ENCODE assay signal across 8 cellular contexts in genomic region chr3:99753268-99753975, GRCh38.
DNase-seq lines count a peak whose midpoint lies in the region; FAIRE-seq and TF ChIP-seq lines count a peak whose summit lies in the region.

No MANE protein-coding gene starts in this region.

- CTCF ChIA-PET in H1 (lab: Charles Lee; ENCODE audit: partially characterized antibody) = interaction anchor here (0.6 to 5.3 kb wide), 35 partner anchors 11 to 1169 kb away, joined by 3 to 40 read pairs (median 4); partner anchors contain the start of gene COL8A1

- H3K36me3 ChIP-seq in SK-N-MC (ENCODE audit: insufficient read depth, low read length) = no peaks in the 10 kb centered on the region
- no peaks in the 10 kb centered on the region for H3K36me3 ChIP-seq in H1 (ENCODE audit: control insufficient read depth in 2 of 4, insufficient read depth in 4 of 4, low read length in 3 of 4)
- H3K36me3 ChIP-seq in mesendoderm (ENCODE audit: control insufficient read depth, insufficient read depth, low read length) = no peaks in the 10 kb centered on the region

- no peak overlapping the region for H4K5ac ChIP-seq in H9 (ENCODE audit: insufficient read length, low read depth, low read length)
- H4K5ac ChIP-seq in H1 (ENCODE audit: insufficient read length, low read depth, low read length) = no peak overlapping the region
- H4K5ac ChIP-seq in mesendoderm (ENCODE audit: low read length) = no peak overlapping the region

- no peaks in the 10 kb centered on the region for H3K27me3 Mint-ChIP-seq in H9 (ENCODE audit: low read depth)

- no peak overlapping the region for H4K8ac ChIP-seq in H9 (replicated peaks; ENCODE audit: insufficient read length, low read depth, low read length)
- no peak overlapping the region for H4K8ac ChIP-seq in H1 (ENCODE audit: extremely low read depth, insufficient read depth, low read length)
- no peak overlapping the region for H4K8ac ChIP-seq in mesendoderm (ENCODE audit: low read depth, low read length)

- TF ChIP-seq POLR2A in H1 (IDR thresholded peaks at IDR 0.05; ENCODE audit: control extremely low read depth in 1 of 2, low read depth in 2 of 2, low read length in 2 of 2) = no peak

- H3K23ac ChIP-seq in H9 (ENCODE audit: insufficient read length, low read depth, low read length) (no peak overlapping the region), H1 (ENCODE audit: insufficient read length) (no peak overlapping the region), mesendoderm (ENCODE audit: low read length) (no peak overlapping the region)

- H3K4me3 ChIP-seq in LNCaP clone FGC (ENCODE audit: low read depth, low read length) (no peak overlapping the region), SK-N-MC (no peak overlapping the region), H1 (ENCODE audit: extremely low read depth in 1 of 4, insufficient read depth in 2 of 4, low read depth in 3 of 4, low read length in 4 of 4) (no peak overlapping the region), mesendoderm (ENCODE audit: low read length) (no peak overlapping the region)

- POLR2A ChIA-PET in H1 (lab: Charles Lee; ENCODE audit: partially characterized antibody) = no interaction called here

- peak; percentile 74 for FAIRE-seq in G401.6 (lab: Jason Lieb, UNC)
- FAIRE-seq in H1 (lab: Jason Lieb, UNC) = peak; percentile 86

- no peak overlapping the region for H3T11ph ChIP-seq in H9 (ENCODE audit: low read length)

- H3K18ac ChIP-seq in H9 (ENCODE audit: insufficient read length, low read depth, low read length) (no peak overlapping the region), H1 (ENCODE audit: extremely low read depth, low read length) (no peak overlapping the region), mesendoderm (ENCODE audit: low read length) (no peak overlapping the region)

- H3K4me1 ChIP-seq in H9 (ENCODE audit: insufficient read depth, low read length) (no peaks in the 10 kb centered on the region), H1 (replicated peaks in 1 of 4; ENCODE audit: control insufficient read depth in 3 of 4, insufficient read depth in 4 of 4, low read length in 3 of 4) (no peaks in the 10 kb centered on the region; a peak in 1 of 7 replicates), mesendoderm (ENCODE audit: control insufficient read depth, low read depth, low read length) (no peaks in the 10 kb centered on the region)

- no peaks in the 10 kb centered on the region for H3K79me1 ChIP-seq in H9 (ENCODE audit: insufficient read depth, low read depth, low read length, poor library complexity, severe bottlenecking)
- no peaks in the 10 kb centered on the region for H3K79me1 ChIP-seq in H1 (ENCODE audit: low read depth, low read length)
- no peaks in the 10 kb centered on the region for H3K79me1 ChIP-seq in mesendoderm (ENCODE audit: low read length)

- H3K4me2 ChIP-seq in H9 (ENCODE audit: insufficient read depth, insufficient read length, low read length) (no peak overlapping the region), H1 (ENCODE audit: insufficient read depth in 1 of 2, low read depth in 2 of 2, low read length in 2 of 2) (no peak overlapping the region), mesendoderm (ENCODE audit: low read length) (no peak overlapping the region)

- H3K79me2 ChIP-seq in H9 (ENCODE audit: insufficient read depth, low read length) = no peaks in the 10 kb centered on the region
- no peaks in the 10 kb centered on the region for H3K79me2 ChIP-seq in H1 (ENCODE audit: control insufficient read depth in 1 of 2, insufficient read depth in 2 of 2, low read length in 2 of 2)
- no peaks in the 10 kb centered on the region for H3K79me2 ChIP-seq in mesendoderm (ENCODE audit: control insufficient read depth, insufficient read depth, low read length)

- TF ChIP-seq RAD21 in H1 (IDR thresholded peaks at IDR 0.05 in 1 of 2, conservative IDR thresholded peaks at IDR 0.05 in 1 of 2; ENCODE audit: low read depth in 2 of 2, low read length in 2 of 2) = peak; percentile 93 to 96

- no peak overlapping the region for H2BK15ac ChIP-seq in H9 (ENCODE audit: low read depth, low read length)
- H2BK15ac ChIP-seq in H1 (ENCODE audit: low read length) = no peak overlapping the region
- no peak overlapping the region for H2BK15ac ChIP-seq in mesendoderm (replicated peaks; ENCODE audit: low read depth)

- H3K4ac ChIP-seq in H9 (ENCODE audit: low read depth, low read length) (no peak overlapping the region), H1 (replicated peaks; ENCODE audit: insufficient read length, low read depth, low read length) (no peak overlapping the region), mesendoderm (ENCODE audit: low read depth, low read length) (no peak overlapping the region)

- no peak overlapping the region for H3K56ac ChIP-seq in H9 (ENCODE audit: insufficient read length, low read depth, low read length)
- H3K56ac ChIP-seq in H1 (replicated peaks; ENCODE audit: insufficient read length, low read depth, low read length) = no peak overlapping the region
- no peak overlapping the region for H3K56ac ChIP-seq in mesendoderm (ENCODE audit: low read length)

- H3K4me3 Mint-ChIP-seq in H9 = no peak overlapping the region

- H3K23me2 ChIP-seq in H9 (ENCODE audit: insufficient read length, low read depth, low read length, poor library complexity, severe bottlenecking) = no peaks in the 10 kb centered on the region
- no peaks in the 10 kb centered on the region; the same call in 1 of the 2 replicates for H3K23me2 ChIP-seq in H1 (ENCODE audit: low read depth, low read length)

- H3K27ac ChIP-seq in H9 (ENCODE audit: insufficient read length, low read depth, low read length) (no peak overlapping the region), SK-N-MC (no peak overlapping the region), H1 (ENCODE audit: low read depth, low read length) (no peak overlapping the region), mesendoderm (ENCODE audit: low read depth, low read length) (no peak overlapping the region)

- H2BK120ac ChIP-seq in H9 (ENCODE audit: low read depth, low read length, poor library complexity, severe bottlenecking) (no peak overlapping the region), H1 (replicated peaks; ENCODE audit: low read depth, low read length) (no peak overlapping the region), mesendoderm (ENCODE audit: low read depth, low read length) (no peak overlapping the region)

- no peaks in the 10 kb centered on the region for H3K27me3 ChIP-seq in H9 (ENCODE audit: insufficient read depth, low read length)
- H3K27me3 ChIP-seq in H1 (replicated peaks in 1 of 4; ENCODE audit: control insufficient read depth in 3 of 4, extremely low read depth in 1 of 4, insufficient read depth in 3 of 4, low read length in 3 of 4) = no peaks in the 10 kb centered on the region
- H3K27me3 ChIP-seq in mesendoderm (ENCODE audit: insufficient read depth, low read length, poor library complexity) = no peaks in the 10 kb centered on the region

- no peak overlapping the region for H4K91ac ChIP-seq in H9 (ENCODE audit: insufficient read length, low read depth, low read length)
- H4K91ac ChIP-seq in H1 (replicated peaks; ENCODE audit: insufficient read length, low read length) = no peak overlapping the region

- no peak overlapping the region for H2BK12ac ChIP-seq in H9 (ENCODE audit: insufficient read length, low read depth, low read length)
- no peak overlapping the region for H2BK12ac ChIP-seq in H1 (ENCODE audit: low read depth, low read length)

- H3K9ac ChIP-seq in H9 (ENCODE audit: extremely low read depth, insufficient read length, low read length) (no peak overlapping the region), SK-N-MC (ENCODE audit: insufficient read length) (no peak overlapping the region), H1 (replicated peaks in 1 of 4; ENCODE audit: extremely low read depth in 1 of 4, low read depth in 3 of 4, low read length in 3 of 4) (no peak overlapping the region), mesendoderm (ENCODE audit: low read length) (no peak overlapping the region)

- H2BK20ac ChIP-seq in H9 (ENCODE audit: low read depth, low read length, poor library complexity, severe bottlenecking) (no peak overlapping the region), H1 (ENCODE audit: low read length) (no peak overlapping the region)

- no peak overlapping the region for H2AFZ ChIP-seq in H9 (ENCODE audit: low read length)
- H2AFZ ChIP-seq in H1 (ENCODE audit: low read length) = peak overlapping the region; percentile 86; the same call in 1 of the 2 replicates

- H3K9me3 Mint-ChIP-seq in H9 = no peaks in the 10 kb centered on the region

- H2BK5ac ChIP-seq in H9 (ENCODE audit: insufficient read length, low read length) = no peak overlapping the region
- no peak overlapping the region for H2BK5ac ChIP-seq in H1 (ENCODE audit: low read depth, low read length)
- H2BK5ac ChIP-seq in mesendoderm (ENCODE audit: low read length) = no peak overlapping the region

- DNase-seq in ACHN (peak; percentile 62), H9 (peak; percentile 47), LNCaP clone FGC (ENCODE audit: low read depth) (peak; percentile 17), SK-N-MC (ENCODE audit: low read depth, low spot score) (peak; percentile 88), H1 (ENCODE audit: low read depth in 1 of 2, low spot score in 2 of 2) (peak in 1 of 2 experiments; percentile 52), mesendoderm (peak; percentile 71)
- DNase-seq in effector CD4-positive, alpha-beta T cell = no peak

- no peak overlapping the region; a peak in 1 of 7 replicates for H3K27ac Mint-ChIP-seq in H9

- H4K20me1 ChIP-seq in H9 (ENCODE audit: control insufficient read depth, insufficient read depth, insufficient read length) (no peaks in the 10 kb centered on the region), H1 (replicated peaks in 1 of 2; ENCODE audit: control insufficient read depth in 1 of 2, insufficient read depth in 2 of 2, low read length in 2 of 2) (no peaks in the 10 kb centered on the region)

- TF ChIP-seq CTCF in H9 (conservative IDR thresholded peaks at IDR 0.05) = peak; percentile 89
- peak; percentile 82 for TF ChIP-seq CTCF in LNCaP clone FGC (IDR thresholded peaks at IDR 0.05; ENCODE audit: control insufficient read depth, extremely low read depth, insufficient read depth)
- TF ChIP-seq CTCF in H1 (IDR thresholded peaks at IDR 0.05; ENCODE audit: control extremely low read depth in 1 of 3, insufficient read depth in 1 of 3, low read depth in 1 of 3, low read length in 3 of 3) = peak; percentile 9 to 79 (median 76)

- H3K36me3 Mint-ChIP-seq in H9 (ENCODE audit: insufficient read depth in 1 of 3, low read depth in 3 of 3) = no peaks in the 10 kb centered on the region

- no peak for TF ChIP-seq EP300 in H1 (IDR thresholded peaks at IDR 0.05; ENCODE audit: borderline replicate concordance in 1 of 2, low read depth in 2 of 2, low read length in 2 of 2)

- in situ Hi-C loops in ACHN (cut with HindIII; ENCODE audit: low pct_ligation_motif_present, low pct_unique_long_range_greater_than_20kb, low sequenced_read_pairs) = no loop called here

- H3K9me3 ChIP-seq in H9 (ENCODE audit: control insufficient read depth, low read depth, low read length) (no peaks in the 10 kb centered on the region), SK-N-MC (ENCODE audit: low read depth, low read length) (no peaks in the 10 kb centered on the region), H1 (ENCODE audit: insufficient read depth in 2 of 2, low read depth in 1 of 2, low read length in 1 of 2) (no peaks in the 10 kb centered on the region)

- no peak overlapping the region for H3K14ac ChIP-seq in H9 (ENCODE audit: insufficient read depth, low read length)
- no peak overlapping the region for H3K14ac ChIP-seq in H1 (ENCODE audit: insufficient read length)

- H3K4me1 Mint-ChIP-seq in H9 = no peaks in the 10 kb centered on the region

- H2AK5ac ChIP-seq in H9 (ENCODE audit: insufficient read length, low read length) (no peak overlapping the region), H1 (ENCODE audit: low read depth, low read length) (no peak overlapping the region), mesendoderm (ENCODE audit: low read length) (no peak overlapping the region)

- no CpG with 5 or more reads among the region's 3 CpGs for WGBS in H9 (ENCODE audit: extremely low coverage, insufficient read length, low lambda C conversion rate)
- 20% methylated on average over 3 of the region's 3 CpGs; no CpG with 5 or more reads in 1 of the 2 experiments for WGBS in H1 (ENCODE audit: extremely low coverage in 1 of 2, insufficient coverage in 1 of 2, insufficient read length in 1 of 2, insufficient replicate concordance in 2 of 2, low coverage in 1 of 2, low lambda C conversion rate in 2 of 2, missing lambda C conversion rate in 1 of 2), 2 experiments
- WGBS in mesendoderm (ENCODE audit: extremely low coverage, insufficient coverage, low lambda C conversion rate) = no CpG with 5 or more reads among the region's 3 CpGs
